ENCODE assay signal across 22 cellular contexts in the genomic region with DNA sequence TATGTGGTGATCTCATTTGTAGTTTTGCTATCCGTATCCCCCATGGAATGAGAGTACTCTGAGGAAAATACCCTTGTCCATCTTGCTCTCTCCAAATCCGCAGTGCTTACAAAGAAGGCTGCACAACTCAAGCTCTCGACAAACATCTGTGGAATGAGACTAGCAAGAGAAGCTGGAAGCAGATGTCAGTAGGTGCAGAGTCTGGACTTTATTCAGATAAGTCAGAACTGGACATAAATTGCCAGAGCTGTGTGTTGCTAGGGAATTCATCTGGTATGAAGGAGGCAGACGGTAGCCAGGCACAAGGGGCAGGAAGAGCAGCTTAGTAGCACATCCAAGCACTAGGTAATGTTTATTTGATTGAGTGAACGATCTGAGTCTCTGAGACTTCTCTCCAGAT.
DNase-seq lines count a peak whose midpoint lies in the region; ATAC-seq, FAIRE-seq and TF ChIP-seq lines count a peak whose summit lies in the region.
"Had no signal": no experiment of that assay in that cellular context is flagged by ENCODE, and none has a peak within 500 bp of the region (broad histone marks: within the 10 kb centered on the region; RNA-seq: fewer than 3 reads in every experiment).

No MANE protein-coding gene starts in this region.

- POLR2A ChIA-PET in AG04450 (lab: Yijun Ruan, JAX), result no interaction called here
- POLR2A ChIA-PET in H1 (lab: Charles Lee; ENCODE audit: partially characterized antibody), result no interaction called here

- H3K9me3 ChIP-seq in AG04450 (ENCODE audit: control insufficient read depth, insufficient read depth, low read length), result no peaks in the 10 kb centered on the region
- H3K9me3 ChIP-seq in H1 (ENCODE audit: insufficient read depth in 2 of 2, low read depth in 1 of 2, low read length in 1 of 2), result no peaks in the 10 kb centered on the region
- H3K9me3 ChIP-seq in mesodermal cell (ENCODE audit: control insufficient read depth, low read length), result no peaks in the 10 kb centered on the region
- H3K9me3 ChIP-seq: esophagus squamous epithelium, heart right ventricle, prostate gland had no signal

- no peaks in the 10 kb centered on the region for H3K9me2 ChIP-seq in GM23338 (ENCODE audit: insufficient read depth)

- H3K4me3 ChIP-seq in AG04450 (ENCODE audit: low read depth, low read length) (no peak overlapping the region), GM23338 (no peak overlapping the region), H1 (ENCODE audit: extremely low read depth in 1 of 4, insufficient read depth in 2 of 4, low read depth in 3 of 4, low read length in 4 of 4) (no peak overlapping the region), mesodermal cell (ENCODE audit: extremely low read depth, insufficient read depth, low read length, poor library complexity, severe bottlenecking) (no peak overlapping the region)
- H3K4me3 ChIP-seq: esophagus squamous epithelium, heart right ventricle, prostate gland had no signal

- no peak overlapping the region for H4K91ac ChIP-seq in H1 (replicated peaks; ENCODE audit: insufficient read length, low read length)

- no peak overlapping the region for H4K5ac ChIP-seq in H1 (ENCODE audit: insufficient read length, low read depth, low read length)

- DNase-seq in AG04450 (ENCODE audit: low read depth, low spot score) (peak; percentile 16), GM23338 (ENCODE audit: low spot score) (no peak), H1 (ENCODE audit: low read depth in 1 of 2, low spot score in 2 of 2) (no peak), left lobe of liver (ENCODE audit: low spot score) (no peak), left cardiac atrium (no peak)
- DNase-seq: activated CD4-positive, alpha-beta T cell treated with anti-CD3 and anti-CD28 coated beads, Interleukin-2, amount 50 U/mL, for 1 hour; activated CD8-positive, alpha-beta memory T cell treated with anti-CD3 and anti-CD28 coated beads, Interleukin-2, amount 50 U/mL, for 4 hours; activated gamma-delta T cell; CD4-positive, alpha-beta T cell; esophagus squamous epithelium; heart right ventricle; midbrain; nephron progenitor cell; Right ventricle myocardium superior; stimulated activated CD4-positive, alpha-beta T cell treated with anti-CD3 and anti-CD28 coated beads, Interleukin-4, amount 100 ng/mL, for 24 hours had no signal

- H3K79me1 ChIP-seq in H1 (ENCODE audit: low read depth, low read length), result no peaks in the 10 kb centered on the region

- H3K23me2 ChIP-seq in H1 (ENCODE audit: low read depth, low read length), result no peaks in the 10 kb centered on the region

- ATAC-seq in GM23338, result no peak
- ATAC-seq in left lobe of liver, result no peak
- ATAC-seq in HG03135 (IDR thresholded peaks at IDR 0.05; ENCODE audit: unreplicated experiment), result no peak
- no peak for ATAC-seq in GM18502 (IDR thresholded peaks at IDR 0.05; ENCODE audit: poor library complexity, unreplicated experiment)
- no peak for ATAC-seq in left cardiac atrium
- ATAC-seq: heart right ventricle had no signal

- no peaks in the 10 kb centered on the region for H3K27me3 ChIP-seq in AG04450 (ENCODE audit: control insufficient read depth, insufficient read depth, low read length)
- no peaks in the 10 kb centered on the region for H3K27me3 ChIP-seq in GM23338 (ENCODE audit: insufficient read depth)
- H3K27me3 ChIP-seq in H1 (replicated peaks in 1 of 4; ENCODE audit: control insufficient read depth in 3 of 4, extremely low read depth in 1 of 4, insufficient read depth in 3 of 4, low read length in 3 of 4), result no peaks in the 10 kb centered on the region
- H3K27me3 ChIP-seq: esophagus squamous epithelium, heart right ventricle had no signal

- CTCF ChIA-PET in AG04450 (lab: Charles Lee), result interaction anchor here (1.4 kb wide), 1 partner anchor 34 kb away, joined by 3 read pairs; no protein-coding TSS in a partner anchor
- CTCF ChIA-PET in H1 (lab: Charles Lee; ENCODE audit: partially characterized antibody), result interaction anchor here (1.1 kb wide), 1 partner anchor 59 kb away, joined by 3 read pairs; no protein-coding TSS in a partner anchor

- no peaks in the 10 kb centered on the region for H3K27me3 Mint-ChIP-seq in GM23338 (ENCODE audit: insufficient read depth, low read depth, poor library complexity)
- H3K27me3 Mint-ChIP-seq: CD4-positive, alpha-beta T cell; central memory CD8-positive, alpha-beta T cell had no signal

- TF ChIP-seq CTCF in AG04450 (IDR thresholded peaks at IDR 0.05; ENCODE audit: low read depth, low read length), result no peak
- no peak for TF ChIP-seq CTCF in GM23338 (conservative IDR thresholded peaks at IDR 0.05; ENCODE audit: low read depth in 2 of 2)
- no peak for TF ChIP-seq CTCF in H1 (IDR thresholded peaks at IDR 0.05; ENCODE audit: control extremely low read depth in 1 of 3, insufficient read depth in 1 of 3, low read depth in 1 of 3, low read length in 3 of 3)

- no peak overlapping the region for H2BK5ac ChIP-seq in H1 (ENCODE audit: low read depth, low read length)

- no peaks in the 10 kb centered on the region for H3K4me1 Mint-ChIP-seq in GM23338
- H3K4me1 Mint-ChIP-seq: central memory CD8-positive, alpha-beta T cell had no signal

- no peak for FAIRE-seq in H1 (lab: Jason Lieb, UNC)
- FAIRE-seq: A204.1, islet of Langerhans had no signal

- no peak overlapping the region for H4K8ac ChIP-seq in H1 (ENCODE audit: extremely low read depth, insufficient read depth, low read length)

- no peak overlapping the region for H3K14ac ChIP-seq in H1 (ENCODE audit: insufficient read length)

- no peak overlapping the region for H2BK12ac ChIP-seq in H1 (ENCODE audit: low read depth, low read length)

- no peak overlapping the region for H2AK5ac ChIP-seq in H1 (ENCODE audit: low read depth, low read length)

- no peak overlapping the region for H3K27ac ChIP-seq in AG04450 (ENCODE audit: low read depth, low read length)
- no peak overlapping the region for H3K27ac ChIP-seq in GM23338 (ENCODE audit: low read depth)
- no peak overlapping the region for H3K27ac ChIP-seq in H1 (ENCODE audit: low read depth, low read length)
- H3K27ac ChIP-seq in mesodermal cell (ENCODE audit: low read depth, low read length, severe bottlenecking), result peak overlapping the region; percentile 60
- H3K27ac ChIP-seq: esophagus squamous epithelium, heart right ventricle, prostate gland had no signal

- no peak overlapping the region for H3K4me3 Mint-ChIP-seq in GM23338
- H3K4me3 Mint-ChIP-seq: CD4-positive, alpha-beta T cell; central memory CD8-positive, alpha-beta T cell; nephron progenitor cell had no signal

- intact Hi-C loops in left cardiac atrium (cut with DNase I), result no loop called here

- H3K18ac ChIP-seq in H1 (ENCODE audit: extremely low read depth, low read length), result no peak overlapping the region

- H3K36me3 Mint-ChIP-seq in GM23338 (ENCODE audit: low read depth), result no peaks in the 10 kb centered on the region

- H3K4me2 ChIP-seq in GM23338 (no peak overlapping the region), H1 (ENCODE audit: insufficient read depth in 1 of 2, low read depth in 2 of 2, low read length in 2 of 2) (no peak overlapping the region)

- no peaks in the 10 kb centered on the region for H3F3A ChIP-seq in GM23338 (replicated peaks; ENCODE audit: low read depth)

- H3K36me3 ChIP-seq in GM23338 (ENCODE audit: insufficient read depth) (no peaks in the 10 kb centered on the region), H1 (ENCODE audit: control insufficient read depth in 2 of 4, insufficient read depth in 4 of 4, low read length in 3 of 4) (no peaks in the 10 kb centered on the region), mesodermal cell (ENCODE audit: control insufficient read depth, insufficient read depth, low read length) (no peaks in the 10 kb centered on the region)
- H3K36me3 ChIP-seq: esophagus squamous epithelium, heart right ventricle, prostate gland had no signal

- no peak overlapping the region for H3K23ac ChIP-seq in H1 (ENCODE audit: insufficient read length)

- TF ChIP-seq POLR2A in H1 (IDR thresholded peaks at IDR 0.05; ENCODE audit: control extremely low read depth in 1 of 2, low read depth in 2 of 2, low read length in 2 of 2), result no peak

- H3K79me2 ChIP-seq in GM23338 (replicated peaks; ENCODE audit: insufficient read depth) (no peaks in the 10 kb centered on the region), H1 (ENCODE audit: control insufficient read depth in 1 of 2, insufficient read depth in 2 of 2, low read length in 2 of 2) (no peaks in the 10 kb centered on the region)

- 93% methylated on average over 5 of the region's 5 CpGs; no CpG with 5 or more reads in 1 of the 2 experiments for WGBS in H1 (ENCODE audit: extremely low coverage in 1 of 2, insufficient coverage in 1 of 2, insufficient read length in 1 of 2, insufficient replicate concordance in 2 of 2, low coverage in 1 of 2, low lambda C conversion rate in 2 of 2, missing lambda C conversion rate in 1 of 2), 2 experiments
- 66 to 69% methylated on average over 3 to 4 of the region's 5 CpGs for WGBS in mesodermal cell (ENCODE audit: insufficient coverage in 2 of 2), 2 experiments

- no peak overlapping the region for H2BK120ac ChIP-seq in H1 (replicated peaks; ENCODE audit: low read depth, low read length)

- no peak overlapping the region for H2BK15ac ChIP-seq in H1 (ENCODE audit: low read length)

- no peak overlapping the region for H3K4ac ChIP-seq in H1 (replicated peaks; ENCODE audit: insufficient read length, low read depth, low read length)

- H3K4me1 ChIP-seq in GM23338 (ENCODE audit: insufficient read depth) (no peaks in the 10 kb centered on the region), H1 (replicated peaks in 1 of 4; ENCODE audit: control insufficient read depth in 3 of 4, insufficient read depth in 4 of 4, low read length in 3 of 4) (no peaks in the 10 kb centered on the region), mesodermal cell (ENCODE audit: control insufficient read depth, insufficient read depth, low read length, poor library complexity, severe bottlenecking) (no peaks in the 10 kb centered on the region)
- H3K4me1 ChIP-seq: esophagus squamous epithelium, heart right ventricle, prostate gland had no signal

- H4K20me1 ChIP-seq in GM23338 (replicated peaks; ENCODE audit: insufficient read depth), result no peaks in the 10 kb centered on the region
- no peaks in the 10 kb centered on the region for H4K20me1 ChIP-seq in H1 (replicated peaks in 1 of 2; ENCODE audit: control insufficient read depth in 1 of 2, insufficient read depth in 2 of 2, low read length in 2 of 2)

- H2BK20ac ChIP-seq in H1 (ENCODE audit: low read length), result no peak overlapping the region

- no peak overlapping the region for H3K27ac Mint-ChIP-seq in GM23338
- H3K27ac Mint-ChIP-seq: CD4-positive, alpha-beta T cell; nephron progenitor cell had no signal

- no peak for TF ChIP-seq RAD21 in H1 (IDR thresholded peaks at IDR 0.05 in 1 of 2, conservative IDR thresholded peaks at IDR 0.05 in 1 of 2; ENCODE audit: low read depth in 2 of 2, low read length in 2 of 2)

- H3K9me3 Mint-ChIP-seq in GM23338, result no peaks in the 10 kb centered on the region
- H3K9me3 Mint-ChIP-seq: nephron progenitor cell had no signal

- no peak overlapping the region for H3K9ac ChIP-seq in H1 (replicated peaks in 1 of 4; ENCODE audit: extremely low read depth in 1 of 4, low read depth in 3 of 4, low read length in 3 of 4)

- H2AFZ ChIP-seq in GM23338 (peak overlapping the region; percentile 67), H1 (ENCODE audit: low read length) (0 out of 2 replicates have a peak overlapping the region, but pooled peaks have one; percentile 82)

- TF ChIP-seq EP300 in H1 (IDR thresholded peaks at IDR 0.05; ENCODE audit: borderline replicate concordance in 1 of 2, low read depth in 2 of 2, low read length in 2 of 2), result no peak

- no peak overlapping the region for H3K56ac ChIP-seq in H1 (replicated peaks; ENCODE audit: insufficient read length, low read depth, low read length)
